ENCODE assay signal across 8 cellular contexts in the genomic region with DNA sequence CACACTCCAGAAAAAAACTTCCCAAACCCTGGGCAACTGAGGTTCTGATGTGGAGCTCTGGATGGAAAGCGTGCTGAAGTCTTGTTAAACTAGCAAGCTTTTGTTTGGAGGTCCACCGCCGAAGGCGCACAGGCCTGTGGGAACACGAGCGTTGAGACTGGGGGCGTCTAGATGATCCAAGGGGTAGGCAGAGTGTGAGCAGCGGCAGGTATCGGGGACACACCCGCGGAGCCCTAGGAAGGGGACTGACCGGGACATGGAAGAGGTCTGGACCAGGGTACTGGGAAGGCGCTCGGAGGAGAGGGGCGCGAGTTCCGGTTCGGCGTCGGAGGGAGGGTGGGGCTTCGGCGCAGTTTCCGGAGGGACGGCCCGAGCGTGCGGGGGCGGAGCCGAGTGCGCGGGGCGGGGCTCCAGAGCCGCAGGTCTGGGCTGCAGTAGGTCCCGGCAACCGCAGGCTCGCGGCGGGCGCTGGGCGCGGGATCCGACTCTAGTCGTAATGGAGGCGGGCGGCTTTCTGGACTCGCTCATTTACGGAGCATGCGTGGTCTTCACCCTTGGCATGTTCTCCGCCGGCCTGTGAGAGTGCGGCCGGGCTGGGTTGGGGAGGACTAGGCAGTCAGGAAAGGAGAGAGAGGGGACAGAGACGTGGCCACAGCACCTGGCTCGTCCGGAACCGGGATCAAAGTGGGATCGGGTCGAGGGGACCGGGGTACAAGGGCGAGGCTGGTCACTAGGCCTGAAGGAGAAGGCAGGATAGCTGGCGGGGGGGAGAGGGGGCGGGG. TPM values are rescaled to one million over a fixed set of nuclear protein-coding genes. Genes with fewer than 3 reads are reported as not detected.
DNase-seq lines count a peak whose midpoint lies in the region; ATAC-seq and TF ChIP-seq lines count a peak whose summit lies in the region.

A gene with protein sequence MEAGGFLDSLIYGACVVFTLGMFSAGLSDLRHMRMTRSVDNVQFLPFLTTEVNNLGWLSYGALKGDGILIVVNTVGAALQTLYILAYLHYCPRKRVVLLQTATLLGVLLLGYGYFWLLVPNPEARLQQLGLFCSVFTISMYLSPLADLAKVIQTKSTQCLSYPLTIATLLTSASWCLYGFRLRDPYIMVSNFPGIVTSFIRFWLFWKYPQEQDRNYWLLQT (plus strand): TSS at position 437 of the 782 bp plus-strand sequence. CDS start 60 bp downstream, at position 497.

- H3K9me3 ChIP-seq in OCI-LY3 (ENCODE audit: insufficient read depth, low read length): no peaks in the 10 kb centered on the region

- peak within 1 kb of the TSS; percentile 97 for H3K4me2 ChIP-seq in OCI-LY3 (ENCODE audit: low read length)

- peak within 1 kb of the TSS; percentile 87 for H2AFZ ChIP-seq in OCI-LY3 (ENCODE audit: low read depth, low read length)

- H3K9me3 Mint-ChIP-seq in endothelial cell (ENCODE audit: unreplicated experiment): no peaks in the 10 kb centered on the region

- TF ChIP-seq CTCF in OCI-LY3 (IDR thresholded peaks at IDR 0.05; ENCODE audit: low read depth, low read length): no peak
- no peak for TF ChIP-seq CTCF in endothelial cell (IDR thresholded peaks at IDR 0.05; ENCODE audit: unreplicated experiment)

- peaks cover 19% of the 10 kb centered on the region for H3K4me1 ChIP-seq in OCI-LY3 (ENCODE audit: low read length)

- peaks cover 68% of the 10 kb centered on the region for H3K4me1 Mint-ChIP-seq in endothelial cell (ENCODE audit: unreplicated experiment)

- peak within 1 kb of the TSS; percentile 75 for H3K27ac ChIP-seq in OCI-LY3 (ENCODE audit: low read length)

- H3K27me3 Mint-ChIP-seq in endothelial cell (ENCODE audit: unreplicated experiment): peaks cover 16% of the 10 kb centered on the region

- peak within 1 kb of the TSS; percentile 97 for H3K9ac ChIP-seq in OCI-LY3 (ENCODE audit: low read length)

- H3K36me3 Mint-ChIP-seq in endothelial cell (ENCODE audit: low read depth, unreplicated experiment): peaks cover 53% of the 10 kb centered on the region

- peak; percentile 56 for ATAC-seq in GM21526 (IDR thresholded peaks at IDR 0.05; ENCODE audit: low FRiP score, unreplicated experiment)

- peak within 1 kb of the TSS; percentile 98 for H3K27ac Mint-ChIP-seq in endothelial cell (ENCODE audit: unreplicated experiment)

- peak within 1 kb of the TSS; percentile 88 for H3K4me3 Mint-ChIP-seq in endothelial cell (ENCODE audit: unreplicated experiment)

- H3K79me2 ChIP-seq in OCI-LY3 (ENCODE audit: low read length): peaks cover 41% of the 10 kb centered on the region

- H3K36me3 ChIP-seq in OCI-LY3 (replicated peaks; ENCODE audit: low read depth, low read length): peaks cover 14% of the 10 kb centered on the region

- peak; percentile 99 for DNase-seq in D341Med (ENCODE audit: low spot score)
- DNase-seq in HuH-7.5 (ENCODE audit: low spot score): peak; percentile 89
- DNase-seq in activated CD8-positive, alpha-beta memory T cell treated with anti-CD3 and anti-CD28 coated beads, Interleukin-2, amount 50 U/mL, for 4 hours: peak; percentile 91
- peak; percentile 97 for DNase-seq in endothelial cell (ENCODE audit: low spot score)
- peak; percentile 82 for DNase-seq in middle frontal gyrus (ENCODE audit: extremely low spot score, low spot score)
- DNase-seq in stimulated activated CD8-positive, alpha-beta memory T cell treated with anti-CD3 and anti-CD28 coated beads, Interleukin-2, amount 100 ng/mL, for 1 hour (ENCODE audit: low read depth in 2 of 2): peak; percentile 82

- H3K27me3 ChIP-seq in OCI-LY3 (ENCODE audit: low read depth, low read length): no peaks in the 10 kb centered on the region

- H4K20me1 ChIP-seq in OCI-LY3 (ENCODE audit: insufficient read depth, low read length): no peaks in the 10 kb centered on the region

- peak within 1 kb of the TSS; percentile 92 for H3K4me3 ChIP-seq in OCI-LY3 (ENCODE audit: low read length)

RNA-seq across cellular contexts. Expression of the gene that starts here (rescaled TPM):
- 43.9 TPM for total RNA-seq in endothelial cell (ENCODE audit: unreplicated experiment)

Comparison
In these comparisons a context has a peak if more than half of its experiments do, and no peak if none do; other contexts are left out.
1. Peak in every context shown above with its lines: DNase-seq, ATAC-seq, H3K4me3 ChIP-seq and H3K27ac ChIP-seq.